ENCODE assay signal across 15 cellular contexts in genomic region chr2:202185816-202186221, GRCh38. TPM values are rescaled to one million over a fixed set of nuclear protein-coding genes. Genes with fewer than 3 reads are reported as not detected.
DNase-seq lines count a peak whose midpoint lies in the region; ATAC-seq, FAIRE-seq and TF ChIP-seq lines count a peak whose summit lies in the region.
"Had no signal": no experiment of that assay in that cellular context is flagged by ENCODE, and none has a peak within 500 bp of the region (broad histone marks: within the 10 kb centered on the region; RNA-seq: fewer than 3 reads in every experiment).

No MANE protein-coding gene starts in this region.

- DNase-seq in Panc1 (ENCODE audit: low read depth, low spot score) = peak; percentile 47
- DNase-seq in fibroblast of gingiva (ENCODE audit: low read depth) = peak; percentile 60
- peak; percentile 41 for DNase-seq in renal cortical epithelial cell (ENCODE audit: low read depth)
- DNase-seq in caudate nucleus (lab: John Stamatoyannopoulos, UW) = no peak
- DNase-seq in activated naive CD4-positive, alpha-beta T cell treated with Interleukin-2 at 50 U/mL for 16 hours = no peak
- DNase-seq in retina = no peak
- no peak for DNase-seq in thyroid gland
- DNase-seq: activated naive CD8-positive, alpha-beta T cell treated with anti-CD3 and anti-CD28 coated beads, Interleukin-2, amount 10 ng/mL, durations not matched to agents 7 days and 5 days; effector memory CD4-positive, alpha-beta T cell; midbrain; psoas muscle; stimulated activated naive CD8-positive, alpha-beta T cell treated with anti-CD3 and anti-CD28 coated beads, Interleukin-15, amount 100 ng/mL, for 72 hours had no signal

- no peak overlapping the region for H3K4me3 ChIP-seq in Panc1 (ENCODE audit: low read depth in 2 of 2, low read length in 2 of 2)
- no peak overlapping the region for H3K4me3 ChIP-seq in thyroid gland (replicated peaks in 1 of 3)
- H3K4me3 ChIP-seq: Peyer's patch, psoas muscle had no signal

- H3K9me3 ChIP-seq in Panc1 (ENCODE audit: control insufficient read depth, insufficient read depth, low read depth, low read length) = no peaks in the 10 kb centered on the region
- H3K9me3 ChIP-seq in thyroid gland = no peaks in the 10 kb centered on the region
- H3K9me3 ChIP-seq: Peyer's patch, psoas muscle had no signal

- H3K27ac ChIP-seq in Panc1 (ENCODE audit: low read length) (peak overlapping the region; percentile 39), caudate nucleus (ENCODE audit: low read depth, low read length) (no peak overlapping the region), thyroid gland (no peak overlapping the region)
- H3K27ac ChIP-seq: KMS-11, Peyer's patch, psoas muscle had no signal

- POLR2A ChIA-PET in Panc1 (lab: Charles Lee) = interaction anchor here (0.7 kb wide), 1 partner anchor 169 kb away, joined by 3 read pairs; no protein-coding TSS in a partner anchor

- TF ChIP-seq POLR2A in thyroid gland (IDR thresholded peaks at IDR 0.05) = no peak

- 57 to 65% methylated on average over 3 of the region's 3 CpGs for WGBS in thyroid gland, 2 donors

- H3K4me1 ChIP-seq in Panc1 (ENCODE audit: control insufficient read depth, insufficient read depth, low read length) = peaks cover 16% of the 10 kb centered on the region
- H3K4me1 ChIP-seq in thyroid gland = no peaks in the 10 kb centered on the region

- CTCF ChIA-PET in Panc1 (lab: Charles Lee) = no interaction called here

- intact Hi-C loops in Panc1 (cut with micrococcal nuclease; ENCODE audit: unreplicated experiment) = no loop called here
- intact Hi-C loops in thyroid gland (cut with DNase I) = no loop called here

- H3K36me3 ChIP-seq in Panc1 (ENCODE audit: control insufficient read depth, insufficient read depth, low read length) (no peaks in the 10 kb centered on the region), thyroid gland (no peaks in the 10 kb centered on the region)
- H3K36me3 ChIP-seq: Peyer's patch had no signal

- in situ Hi-C loops in Panc1 (cut with HindIII; ENCODE audit: low pct_unique_long_range_greater_than_20kb, low sequenced_read_pairs) = no loop called here

- no TSS peak for BruUV-seq in Panc1 (replicated peaks; lab: Mats Ljungman, UMichigan)

- peak; percentile 66 for ATAC-seq in Panc1
- ATAC-seq: stimulated activated naive CD8-positive, alpha-beta T cell treated with anti-CD3 and anti-CD28 coated beads, Interleukin-15, amount 100 ng/mL, for 72 hours had no signal

- TF ChIP-seq CTCF in Panc1 (IDR thresholded peaks at IDR 0.05) (no peak), thyroid gland (IDR thresholded peaks at IDR 0.05) (no peak)

- H3K27me3 ChIP-seq in Panc1 (ENCODE audit: control insufficient read depth, insufficient read depth, low read length) (no peaks in the 10 kb centered on the region), thyroid gland (no peaks in the 10 kb centered on the region)
- H3K27me3 ChIP-seq: Peyer's patch had no signal

- FAIRE-seq in G401.6 (lab: Jason Lieb, UNC) = peak; percentile 91

RNA-seq across cellular contexts. Expression of gene SUMO1, which starts 52.6 kb away (rescaled TPM):
- total RNA-seq in Panc1 (2021; ENCODE audit: unreplicated experiment) = 137 TPM
- polyA plus RNA-seq in Panc1 (2012; ENCODE audit: insufficient read length) = 109 TPM
- total RNA-seq in renal cortical epithelial cell = 133 and 241 TPM in 2 replicates
- total RNA-seq in thyroid gland = 100 to 1,000 TPM in 2 of 4 donors, 10 to 100 TPM in 2; 91.0 to 121 (median 102) TPM

Comparison
In these comparisons a context has a peak if more than half of its experiments do, and no peak if none do; other contexts are left out.
1. DNase-seq: peak in Panc1 (single experiment), fibroblast of gingiva (single experiment) and renal cortical epithelial cell (single experiment); none in caudate nucleus (0 of 61), activated naive CD4-positive, alpha-beta T cell treated with Interleukin-2 at 50 U/mL for 16 hours (single experiment), retina (single experiment) and thyroid gland (0 of 2).